Comparison of ENCODE assay signal across 26 cellular contexts in genomic region chr9:99040254-99040653, GRCh38.
DNase-seq lines count a peak whose midpoint lies in the region; ATAC-seq, FAIRE-seq and TF ChIP-seq lines count a peak whose summit lies in the region.
"Had no signal": no experiment of that assay in that cellular context is flagged by ENCODE, and none has a peak within 500 bp of the region (broad histone marks: within the 10 kb centered on the region; RNA-seq: fewer than 3 reads in every experiment).

No MANE protein-coding gene starts in this region.

- WGBS in thyroid gland, 2 donors = 93% methylated on average over 8 of the region's 8 CpGs
- WGBS in HepG2 (ENCODE audit: low lambda C conversion rate) = 21% methylated on average over 8 of the region's 8 CpGs

- no peaks in the 10 kb centered on the region for H3K27me3 Mint-ChIP-seq in natural killer cell treated with Interleukin-12 subunit alpha and Interleukin-12 subunit beta and Interleukin-15 and Interleukin-18, amount 100 ng/mL, for 72 hours
- H3K27me3 Mint-ChIP-seq in natural killer cell (ENCODE audit: low read depth in 2 of 2) (no peaks in the 10 kb centered on the region), neural progenitor cell (ENCODE audit: insufficient read depth, low read depth) (peaks cover 10% of the 10 kb centered on the region)
- H3K27me3 Mint-ChIP-seq: CD4-positive, CD25-positive, alpha-beta regulatory T cell; T-cell had no signal

- H4K20me1 ChIP-seq in neural progenitor cell (ENCODE audit: low read depth) (no peaks in the 10 kb centered on the region), HepG2 (ENCODE audit: insufficient read depth, low read length) (no peaks in the 10 kb centered on the region)

- no peak for TF ChIP-seq EP300 in HepG2 (IDR thresholded peaks at IDR 0.05; ENCODE audit: low read depth in 2 of 2, low read length in 2 of 2)
- no peak for TF ChIP-seq EP300 in HepG2 (CRISPR knock-in tag; IDR thresholded peaks at IDR 0.05; ENCODE audit: borderline replicate concordance)

- no peak overlapping the region for H2AFZ ChIP-seq in neural progenitor cell (replicated peaks)
- no peak overlapping the region for H2AFZ ChIP-seq in HepG2 (ENCODE audit: low read length)

- intact Hi-C loops in natural killer cell (cut with micrococcal nuclease) (loop anchor here (5.0 kb wide), 1 partner anchor 37 kb away; no protein-coding TSS in a partner anchor), thyroid gland (cut with DNase I) (no loop called here), HepG2 (cut with micrococcal nuclease; ENCODE audit: unreplicated experiment) (no loop called here)

- DNase-seq in natural killer cell treated with Interleukin-12 subunit alpha and Interleukin-12 subunit beta and Interleukin-15 and Interleukin-18, amount 100 ng/mL, for 72 hours (ENCODE audit: low spot score) = no peak
- DNase-seq in natural killer cell = no peak
- peak; percentile 60 for DNase-seq in ecto neural progenitor cell (ENCODE audit: low spot score)
- DNase-seq in neural progenitor cell (ENCODE audit: low spot score) = peak; percentile 59
- DNase-seq in thyroid gland = no peak
- no peak for DNase-seq in HepG2 (ENCODE audit: low spot score)
- DNase-seq in SK-N-DZ (ENCODE audit: low spot score) = no peak
- DNase-seq in NCI-H1048 (lab: John Stamatoyannopoulos, UW) = no peak
- DNase-seq: ACHN; activated CD4-positive, alpha-beta T cell treated with anti-CD3 and anti-CD28 coated beads for 48 hours; activated CD8-positive, alpha-beta memory T cell treated with anti-CD3 and anti-CD28 coated beads, Interleukin-2, amount 50 U/mL, for 48 hours; activated effector memory CD4-positive, alpha-beta T cell treated with Interleukin-2 at 50 U/mL for 16 hours; amniotic stem cell; CD4-positive, CD25-positive, alpha-beta regulatory T cell; DMS53; effector CD8-positive, alpha-beta T cell; esophagus squamous epithelium; glutamatergic neuron; left ventricle myocardium superior; NCI-H2029 treated with DMSO at 0.1 percent for 48 hours; NCI-H446 treated with DMSO at 0.1 percent for 48 hours; pancreas; sigmoid colon; stimulated activated naive CD8-positive, alpha-beta T cell treated with anti-CD3 and anti-CD28 coated beads, Interleukin-15, amount 100 ng/mL, for 72 hours; T-cell had no signal

- TF ChIP-seq CTCF in natural killer cell (IDR thresholded peaks at IDR 0.05) (no peak), neural progenitor cell (IDR thresholded peaks at IDR 0.05) (no peak), thyroid gland (IDR thresholded peaks at IDR 0.05) (no peak), HepG2 (CRISPR knock-in tag; IDR thresholded peaks at IDR 0.05) (no peak)

- no peaks in the 10 kb centered on the region for H3K36me3 ChIP-seq in neural progenitor cell
- no peaks in the 10 kb centered on the region for H3K36me3 ChIP-seq in thyroid gland
- H3K36me3 ChIP-seq in HepG2 (replicated peaks in 1 of 2; ENCODE audit: control insufficient read depth in 1 of 2, insufficient read depth in 2 of 2, low read length in 2 of 2) = no peaks in the 10 kb centered on the region
- H3K36me3 ChIP-seq: pancreas had no signal

- ATAC-seq in natural killer cell treated with Interleukin-12 subunit alpha and Interleukin-12 subunit beta and Interleukin-15 and Interleukin-18, amount 100 ng/mL, for 72 hours = no peak
- ATAC-seq in natural killer cell = no peak
- ATAC-seq in HepG2 = no peak
- ATAC-seq: stimulated activated naive CD8-positive, alpha-beta T cell treated with anti-CD3 and anti-CD28 coated beads, Interleukin-15, amount 100 ng/mL, for 72 hours; T-cell had no signal

- H3K4me2 ChIP-seq in neural progenitor cell = peak overlapping the region; percentile 58
- H3K4me2 ChIP-seq in HepG2 (ENCODE audit: low read depth, low read length) = no peak overlapping the region

- H3K27ac ChIP-seq in neural progenitor cell (no peak overlapping the region), thyroid gland (no peak overlapping the region), HepG2 (ENCODE audit: extremely low read length, insufficient read depth, low read length) (no peak overlapping the region)

- in situ Hi-C loops in HepG2 (cut with HindIII; ENCODE audit: extremely low pct_ligation_motif_present, low pct_unique_long_range_greater_than_20kb) = no loop called here

- no TSS peak for BruUV-seq in HepG2 (replicated peaks; lab: Mats Ljungman, UMichigan)

- H3K4me1 ChIP-seq in neural progenitor cell (peaks cover 37% of the 10 kb centered on the region), thyroid gland (no peaks in the 10 kb centered on the region), HepG2 (ENCODE audit: insufficient read depth, low read length) (no peaks in the 10 kb centered on the region)
- H3K4me1 ChIP-seq: pancreas had no signal

- H3F3A ChIP-seq in neural progenitor cell (ENCODE audit: low read depth) = peaks cover 9% of the 10 kb centered on the region

- TF ChIP-seq RAD21 in HepG2 (CRISPR knock-in tag; IDR thresholded peaks at IDR 0.05) = no peak

- peaks cover 57 to 59% of the 10 kb centered on the region in 2 donors for H3K4me1 Mint-ChIP-seq in natural killer cell treated with Interleukin-12 subunit alpha and Interleukin-12 subunit beta and Interleukin-15 and Interleukin-18, amount 100 ng/mL, for 72 hours (ENCODE audit: low read depth in 2 of 2)
- H3K4me1 Mint-ChIP-seq in natural killer cell = peaks cover 68 to 70% of the 10 kb centered on the region in 2 donors
- H3K4me1 Mint-ChIP-seq in neural progenitor cell = peaks cover 54% of the 10 kb centered on the region

- FAIRE-seq in HepG2 (lab: Jason Lieb, UNC) = no peak
- FAIRE-seq: pancreas, urothelium cell line had no signal

- POLR2A ChIA-PET in HepG2 (lab: Yijun Ruan, JAX) = no interaction called here

- H3K27ac Mint-ChIP-seq in natural killer cell treated with Interleukin-12 subunit alpha and Interleukin-12 subunit beta and Interleukin-15 and Interleukin-18, amount 100 ng/mL, for 72 hours = peak overlapping the region in 1 of 2 donors; percentile 74
- peak overlapping the region in 1 of 2 donors; percentile 81 for H3K27ac Mint-ChIP-seq in natural killer cell
- H3K27ac Mint-ChIP-seq in neural progenitor cell = peak overlapping the region; percentile 96
- H3K27ac Mint-ChIP-seq: CD4-positive, CD25-positive, alpha-beta regulatory T cell; T-cell had no signal

- no peaks in the 10 kb centered on the region for H3K79me2 ChIP-seq in neural progenitor cell (ENCODE audit: low read depth)
- no peaks in the 10 kb centered on the region for H3K79me2 ChIP-seq in HepG2 (ENCODE audit: insufficient read depth, low read length)

- TF ChIP-seq POLR2A in thyroid gland (IDR thresholded peaks at IDR 0.05) (no peak), HepG2 (IDR thresholded peaks at IDR 0.05; ENCODE audit: insufficient read depth in 1 of 2, low read depth in 2 of 2, low read length in 2 of 2) (no peak)

- no peaks in the 10 kb centered on the region for H3K36me3 Mint-ChIP-seq in natural killer cell treated with Interleukin-12 subunit alpha and Interleukin-12 subunit beta and Interleukin-15 and Interleukin-18, amount 100 ng/mL, for 72 hours
- H3K36me3 Mint-ChIP-seq in natural killer cell = peaks cover 8% of the 10 kb centered on the region
- H3K36me3 Mint-ChIP-seq in neural progenitor cell = peaks cover 4% of the 10 kb centered on the region

- peaks cover 7% of the 10 kb centered on the region for H3K9me3 Mint-ChIP-seq in natural killer cell treated with Interleukin-12 subunit alpha and Interleukin-12 subunit beta and Interleukin-15 and Interleukin-18, amount 100 ng/mL, for 72 hours
- H3K9me3 Mint-ChIP-seq in natural killer cell (peaks cover 0 to 4% of the 10 kb centered on the region in 2 donors), neural progenitor cell (peaks cover 23% of the 10 kb centered on the region)

- H3K9ac ChIP-seq in neural progenitor cell = no peak overlapping the region
- H3K9ac ChIP-seq in HepG2 (ENCODE audit: insufficient read depth, low read depth, low read length) = no peak overlapping the region

- H3K4me3 Mint-ChIP-seq in natural killer cell treated with Interleukin-12 subunit alpha and Interleukin-12 subunit beta and Interleukin-15 and Interleukin-18, amount 100 ng/mL, for 72 hours = peak overlapping the region; percentile 60
- H3K4me3 Mint-ChIP-seq in natural killer cell = no peak overlapping the region
- H3K4me3 Mint-ChIP-seq in neural progenitor cell = peak overlapping the region; percentile 33
- H3K4me3 Mint-ChIP-seq: CD4-positive, CD25-positive, alpha-beta regulatory T cell; stimulated activated naive CD8-positive, alpha-beta T cell treated with anti-CD3 and anti-CD28 coated beads, Interleukin-15, amount 100 ng/mL, for 72 hours; T-cell had no signal

- CTCF ChIA-PET in HepG2 (lab: Yijun Ruan, JAX; ENCODE audit: low intra/inter-chr PET ratio, low total read pairs) = no interaction called here

- no peaks in the 10 kb centered on the region for H3K9me3 ChIP-seq in neural progenitor cell (ENCODE audit: low read depth)
- H3K9me3 ChIP-seq in thyroid gland = no peaks in the 10 kb centered on the region
- H3K9me3 ChIP-seq in HepG2 (ENCODE audit: low read length) = no peaks in the 10 kb centered on the region
- H3K9me3 ChIP-seq: pancreas had no signal

- no peaks in the 10 kb centered on the region for H3K27me3 ChIP-seq in neural progenitor cell
- H3K27me3 ChIP-seq in thyroid gland = no peaks in the 10 kb centered on the region
- peaks cover 1 to 20% of the 10 kb centered on the region in 2 experiments; a peak in 3 of 5 replicates for H3K27me3 ChIP-seq in HepG2 (ENCODE audit: control insufficient read depth in 1 of 2, insufficient read depth in 2 of 2, low read length in 2 of 2)
- H3K27me3 ChIP-seq: esophagus squamous epithelium, pancreas, sigmoid colon had no signal

- H3K4me3 ChIP-seq in neural progenitor cell (no peak overlapping the region), thyroid gland (replicated peaks in 1 of 3) (no peak overlapping the region), HepG2 (replicated peaks in 1 of 3; ENCODE audit: insufficient read depth in 1 of 3, low read depth in 2 of 3, low read length in 3 of 3) (no peak overlapping the region)
- H3K4me3 ChIP-seq: esophagus squamous epithelium, pancreas, sigmoid colon had no signal

TF ChIP-seq in HepG2, 621 proteins besides CTCF, POLR2A, EP300 and RAD21 (continues in another document):
- TF ChIP-seq TEAD3 (CRISPR knock-in tag; optimal IDR thresholded peaks at IDR 0.05; ENCODE audit: borderline replicate concordance) (no peak), STAG1 (CRISPR knock-in tag; IDR thresholded peaks at IDR 0.05) (no peak), SOX6 (IDR thresholded peaks at IDR 0.05) (no peak), SOX6 (CRISPR knock-in tag; IDR thresholded peaks at IDR 0.05) (no peak), TBP (CRISPR knock-in tag; IDR thresholded peaks at IDR 0.05) (no peak), RCOR2 (CRISPR knock-in tag; IDR thresholded peaks at IDR 0.05) (no peak)

Comparison
In these comparisons a context has a peak if more than half of its experiments do, and no peak if none do; other contexts are left out.
1. DNase-seq: peak in ecto neural progenitor cell (single experiment) and neural progenitor cell (single experiment); none in natural killer cell treated with Interleukin-12 subunit alpha and Interleukin-12 subunit beta and Interleukin-15 and Interleukin-18, amount 100 ng/mL, for 72 hours (single experiment), natural killer cell (single experiment), thyroid gland (0 of 2), HepG2 (single experiment), SK-N-DZ (single experiment) and NCI-H1048 (single experiment).